11 cellular contexts compared by ENCODE assay signal in the genomic region with DNA sequence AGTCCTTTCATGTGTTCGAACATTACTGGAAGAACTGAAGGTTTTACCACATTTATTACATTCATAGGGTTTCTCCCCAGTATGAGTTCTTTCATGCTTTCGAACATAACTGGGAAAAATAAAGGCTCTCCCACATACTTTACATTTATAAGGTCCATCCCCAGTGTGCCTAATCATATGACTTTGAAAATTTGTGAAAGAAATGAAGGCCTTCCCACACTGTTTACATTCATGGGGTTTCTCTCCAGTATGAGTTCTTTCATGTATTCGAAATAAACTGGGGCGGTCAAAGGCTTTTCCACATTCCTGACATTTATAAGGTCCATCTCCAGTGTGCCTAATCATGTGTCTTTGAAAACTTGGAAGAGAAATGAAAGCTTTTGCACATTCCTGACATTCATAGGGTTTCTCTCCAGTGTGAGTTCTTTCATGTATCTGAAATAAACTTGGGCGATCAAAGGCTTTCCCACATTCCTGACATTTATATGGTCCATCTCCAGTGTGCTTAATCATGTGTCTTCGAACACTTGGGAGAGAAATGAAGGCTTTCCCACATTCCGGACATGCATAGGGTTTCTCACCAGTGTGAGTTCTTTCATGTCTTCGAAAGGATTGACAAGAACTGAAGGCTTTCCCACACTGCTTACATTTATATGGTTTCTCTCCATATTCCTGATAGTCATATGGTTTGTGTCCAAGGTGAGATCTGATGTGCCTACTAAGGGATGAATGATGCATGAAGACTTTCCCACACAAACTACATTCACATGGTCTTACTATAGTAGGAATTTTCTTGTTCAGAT. TPM values are rescaled to one million over a fixed set of nuclear protein-coding genes. Genes with fewer than 3 reads are reported as not detected.
DNase-seq lines count a peak whose midpoint lies in the region; ATAC-seq and TF ChIP-seq lines count a peak whose summit lies in the region.
"Had no signal": no experiment of that assay in that cellular context is flagged by ENCODE, and none has a peak within 500 bp of the region (broad histone marks: within the 10 kb centered on the region; RNA-seq: fewer than 3 reads in every experiment).

No MANE protein-coding gene starts in this region.

- H3K27ac ChIP-seq in HUES6 (ENCODE audit: low read depth, low read length) (no peak overlapping the region), stomach (no peak overlapping the region)
- H3K27ac ChIP-seq: esophagus squamous epithelium had no signal

- TF ChIP-seq POLR2A in stomach (IDR thresholded peaks at IDR 0.05) = no peak

- H3K27ac Mint-ChIP-seq in chondrocyte (ENCODE audit: unreplicated experiment) = peak overlapping the region; percentile 1
- H3K27ac Mint-ChIP-seq: naive B cell had no signal

- ATAC-seq in HG03108 (IDR thresholded peaks at IDR 0.05; ENCODE audit: unreplicated experiment) (no peak), GM18502 (IDR thresholded peaks at IDR 0.05; ENCODE audit: poor library complexity, unreplicated experiment) (no peak)

- WGBS in stomach, 5 donors = 95 to 98% (median 97%) methylated on average over 8 of the region's 8 CpGs

- H3K9ac ChIP-seq in HUES6 (ENCODE audit: low read length) (no peak overlapping the region), mucosa of stomach (ENCODE audit: low read length) (no peak overlapping the region)

- DNase-seq in DMS153 treated with DMSO at 0.1 percent for 48 hours (lab: John Stamatoyannopoulos, UW; ENCODE audit: unreplicated experiment) (peak; percentile 17), chondrocyte (ENCODE audit: low spot score) (no peak), stomach (no peak)
- DNase-seq: activated gamma-delta T cell treated with Interleukin-2 at 50 U/mL for 16 hours, esophagus squamous epithelium, naive B cell, NCI-H446 had no signal

- intact Hi-C loops in stomach (cut with DNase I; ENCODE audit: low total_unique reads) = no loop called here

- TF ChIP-seq CTCF in chondrocyte (IDR thresholded peaks at IDR 0.05) (no peak), stomach (IDR thresholded peaks at IDR 0.05) (no peak)

- H3K27me3 ChIP-seq in HUES6 (ENCODE audit: control insufficient read depth, insufficient read depth, low read length) (no peaks in the 10 kb centered on the region), mucosa of stomach (ENCODE audit: control insufficient read depth, insufficient read depth, low read length) (no peaks in the 10 kb centered on the region), stomach (no peaks in the 10 kb centered on the region)
- H3K27me3 ChIP-seq: esophagus squamous epithelium had no signal

- H3K4me3 ChIP-seq in HUES6 (ENCODE audit: low read depth, low read length) (peak overlapping the region; percentile 36; the same call in 1 of the 2 replicates), mucosa of stomach (ENCODE audit: low read length) (peak overlapping the region; percentile 2), stomach (no peak overlapping the region)

- no peaks in the 10 kb centered on the region for H3K4me1 Mint-ChIP-seq in chondrocyte (ENCODE audit: low read depth)

- no peaks in the 10 kb centered on the region for H3K27me3 Mint-ChIP-seq in chondrocyte (ENCODE audit: low read depth)
- H3K27me3 Mint-ChIP-seq: naive B cell had no signal

- H3K4me3 Mint-ChIP-seq in chondrocyte (ENCODE audit: unreplicated experiment) = no peak overlapping the region

- H3K36me3 Mint-ChIP-seq in chondrocyte (ENCODE audit: low read depth) = peaks cover 82% of the 10 kb centered on the region

- H3K36me3 ChIP-seq in HUES6 (ENCODE audit: control insufficient read depth, insufficient read depth, low read length) = peaks cover 75% of the 10 kb centered on the region
- peaks cover 19% of the 10 kb centered on the region for H3K36me3 ChIP-seq in mucosa of stomach (ENCODE audit: control insufficient read depth, insufficient read depth, low read length)
- peaks cover 65 to 88% (median 86%) of the 10 kb centered on the region in 4 donors for H3K36me3 ChIP-seq in stomach

- H3K9me3 ChIP-seq in HUES6 (ENCODE audit: control insufficient read depth, insufficient read depth, low read depth, low read length) (peaks cover 94% of the 10 kb centered on the region), mucosa of stomach (ENCODE audit: control insufficient read depth, low read length) (peaks cover 60% of the 10 kb centered on the region), stomach (peaks cover 88 to 99% (median 95%) of the 10 kb centered on the region in 4 donors)

- H3K9me3 Mint-ChIP-seq in chondrocyte (ENCODE audit: low read depth) = peaks cover 77% of the 10 kb centered on the region

- no peaks in the 10 kb centered on the region for H3K4me1 ChIP-seq in HUES6 (ENCODE audit: control insufficient read depth, insufficient read depth, low read length)
- no peaks in the 10 kb centered on the region for H3K4me1 ChIP-seq in mucosa of stomach (ENCODE audit: control insufficient read depth, insufficient read depth, low read length)
- no peaks in the 10 kb centered on the region for H3K4me1 ChIP-seq in stomach
- H3K4me1 ChIP-seq: esophagus squamous epithelium had no signal

- no peak for TF ChIP-seq EP300 in stomach (IDR thresholded peaks at IDR 0.05)

RNA-seq across cellular contexts. Expression of gene ZNF564, which starts 24.0 kb away (rescaled TPM):
- total RNA-seq in chondrocyte (5.7 to 8.9 TPM (median 6.5 TPM) in 3 replicates), stomach (10 to 100 TPM in 2 of 5 donors, 1 to 10 TPM in 3; 4.9 to 74.1 (median 9.4) TPM)
- 1 to 10 TPM; 4.7 to 6.4 (median 5.0) TPM for polyA plus RNA-seq in stomach

RNA-seq across cellular contexts. Expression of gene ZNF709, which starts 42.6 kb away (rescaled TPM):
- total RNA-seq in chondrocyte (2.0 to 5.2 TPM (median 3.0 TPM) in 3 replicates), stomach (1 to 10 TPM in 2 of 5 donors, under 1 TPM in 1, not detected in 2; 0.58 to 8.3 (median 4.9) TPM)
- under 1 TPM in 2 of 3 donors, not detected in 1; 0.44 to 0.63 TPM for polyA plus RNA-seq in stomach

Comparison
In these comparisons a context has a peak if more than half of its experiments do, and no peak if none do; other contexts are left out.
1. H3K4me3 ChIP-seq: peak in HUES6 (single experiment) and mucosa of stomach (single experiment); none in stomach (0 of 4).